In genomic region chr4:128837679-128838078, GRCh38 we compare ENCODE assay signal across 19 cellular contexts. TPM values are rescaled to one million over a fixed set of nuclear protein-coding genes. Genes with fewer than 3 reads are reported as not detected.
DNase-seq lines count a peak whose midpoint lies in the region; ATAC-seq, FAIRE-seq and TF ChIP-seq lines count a peak whose summit lies in the region.
"Had no signal": no experiment of that assay in that cellular context is flagged by ENCODE, and none has a peak within 500 bp of the region (broad histone marks: within the 10 kb centered on the region; RNA-seq: fewer than 3 reads in every experiment).

No MANE protein-coding gene starts in this region.

- H3K27ac Mint-ChIP-seq in memory B cell: peak overlapping the region; percentile 67
- H3K27ac Mint-ChIP-seq: activated naive CD4-positive, alpha-beta T cell treated with anti-CD3 and anti-CD28 coated beads, Interleukin-2, amount 10 ng/mL, durations not matched to agents 7 days and 5 days; progenitor cell of endocrine pancreas had no signal

- no peaks in the 10 kb centered on the region for H3K27me3 Mint-ChIP-seq in memory B cell
- H3K27me3 Mint-ChIP-seq: activated naive CD4-positive, alpha-beta T cell treated with anti-CD3 and anti-CD28 coated beads, Interleukin-2, amount 10 ng/mL, durations not matched to agents 7 days and 5 days; progenitor cell of endocrine pancreas had no signal

- peaks cover 17% of the 10 kb centered on the region for H3K36me3 Mint-ChIP-seq in memory B cell

- H3K4me3 Mint-ChIP-seq in memory B cell: no peak overlapping the region
- H3K4me3 Mint-ChIP-seq: activated naive CD4-positive, alpha-beta T cell treated with anti-CD3 and anti-CD28 coated beads, Interleukin-2, amount 10 ng/mL, durations not matched to agents 7 days and 5 days had no signal

- no peak for TF ChIP-seq POLR2A in GM12891 (IDR thresholded peaks at IDR 0.05; ENCODE audit: low read depth, low read length)

- H3K4me1 Mint-ChIP-seq in memory B cell: peaks cover 34% of the 10 kb centered on the region

- ATAC-seq in HG03432 (IDR thresholded peaks at IDR 0.05; ENCODE audit: unreplicated experiment) (peak; percentile 52), memory B cell (ENCODE audit: low read depth) (no peak)
- ATAC-seq: activated CD4-positive, CD25-positive, alpha-beta regulatory T cell treated with anti-CD3 and anti-CD28 coated beads, Interleukin-2, amount 50 U/mL, for 24 hours; esophagus mucosa; lower lobe of right lung had no signal

- H3K9me3 Mint-ChIP-seq in memory B cell: no peaks in the 10 kb centered on the region
- H3K9me3 Mint-ChIP-seq: activated naive CD4-positive, alpha-beta T cell treated with anti-CD3 and anti-CD28 coated beads, Interleukin-2, amount 10 ng/mL, durations not matched to agents 7 days and 5 days had no signal

- FAIRE-seq in GM12891 (lab: Jason Lieb, UNC): peak; percentile 67
- FAIRE-seq: GM18507 had no signal

- DNase-seq in NCI-H82 (lab: John Stamatoyannopoulos, UW): peak; percentile 11
- DNase-seq in NCI-H82 treated with DMSO at 0.1 percent for 48 hours (lab: John Stamatoyannopoulos, UW; ENCODE audit: unreplicated experiment): no peak
- DNase-seq in GM12891 (ENCODE audit: insufficient read length, low spot score): no peak
- DNase-seq in memory B cell (ENCODE audit: low spot score in 2 of 2): no peak
- DNase-seq in NCI-H2029 (lab: John Stamatoyannopoulos, UW): no peak
- DNase-seq in HPDE6-E6E7 (ENCODE audit: extremely low spot score): no peak
- DNase-seq in NCI-H510A treated with DMSO at 0.1 percent for 48 hours (lab: John Stamatoyannopoulos, UW): no peak
- DNase-seq: activated naive CD4-positive, alpha-beta T cell treated with anti-CD3 and anti-CD28 coated beads, Interleukin-2, amount 10 ng/mL, durations not matched to agents 7 days and 5 days; lower lobe of right lung; NCI-H2081; NCI-H524; OCI-M1; spleen; stimulated activated naive CD4-positive, alpha-beta T cell had no signal

TF ChIP-seq in GM12891, 5 proteins besides CTCF, POLR2A, EP300 and RAD21:
- no peak for TF ChIP-seq PAX5 (IDR thresholded peaks at IDR 0.05; ENCODE audit: insufficient read depth, low read length, severe bottlenecking)
- TF ChIP-seq TAF1 (IDR thresholded peaks at IDR 0.05; ENCODE audit: low read depth, low read length): no peak
- no peak for TF ChIP-seq POLR2AphosphoS5 (IDR thresholded peaks at IDR 0.05; ENCODE audit: low read depth, low read length)
- TF ChIP-seq POU2F2 (IDR thresholded peaks at IDR 0.05; ENCODE audit: low read depth, low read length): no peak
- TF ChIP-seq SPI1 (IDR thresholded peaks at IDR 0.05; ENCODE audit: low read depth, low read length): no peak

RNA-seq across cellular contexts. Expression of gene JADE1, which starts 28.2 kb away (rescaled TPM):
- polyA plus RNA-seq in GM12891 (2012; ENCODE audit: low read depth, missing spikeins): 10.7 TPM
